25 cellular contexts compared by ENCODE assay signal in the genomic region with DNA sequence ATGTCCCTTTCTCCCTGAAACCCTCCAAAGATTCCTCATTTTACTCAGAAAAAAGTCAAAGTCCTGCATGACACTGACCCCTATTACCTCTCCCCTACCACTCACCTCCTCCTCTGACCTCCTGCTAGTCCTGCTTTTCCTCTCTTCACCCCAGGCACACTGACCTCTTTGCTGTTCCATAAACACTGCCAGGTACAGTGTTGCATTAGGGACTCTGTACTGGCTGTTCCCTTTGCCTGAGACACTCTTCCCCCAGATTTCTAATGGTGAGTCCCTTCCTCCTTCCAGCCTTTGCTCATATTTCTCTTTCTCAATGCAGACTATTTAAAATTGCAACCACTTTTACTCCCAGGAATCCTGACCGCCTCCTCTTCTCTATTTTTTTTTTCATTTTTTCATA. TPM values are rescaled to one million over a fixed set of nuclear protein-coding genes. Genes with fewer than 3 reads are reported as not detected.
DNase-seq lines count a peak whose midpoint lies in the region; ATAC-seq, FAIRE-seq and TF ChIP-seq lines count a peak whose summit lies in the region.
"Had no signal": no experiment of that assay in that cellular context is flagged by ENCODE, and none has a peak within 500 bp of the region (broad histone marks: within the 10 kb centered on the region; RNA-seq: fewer than 3 reads in every experiment).

No MANE protein-coding gene starts in this region.

- H3K14ac ChIP-seq in H1 (ENCODE audit: insufficient read length), result no peak overlapping the region

- no peaks in the 10 kb centered on the region for H3K9me3 ChIP-seq in HEK293 (ENCODE audit: control insufficient read depth, insufficient read depth, low read depth, low read length)
- no peaks in the 10 kb centered on the region for H3K9me3 ChIP-seq in H1 (ENCODE audit: insufficient read depth in 2 of 2, low read depth in 1 of 2, low read length in 1 of 2)
- no peaks in the 10 kb centered on the region for H3K9me3 ChIP-seq in upper lobe of right lung
- H3K9me3 ChIP-seq: BE2C, BLaER1, Caco-2 had no signal

- H2BK120ac ChIP-seq in H1 (replicated peaks; ENCODE audit: low read depth, low read length), result no peak overlapping the region

- peaks cover 2% of the 10 kb centered on the region; the same call in 1 of the 2 replicates for H3K4me1 Mint-ChIP-seq in WTC11
- peaks cover 0 to 6% (median 0%) of the 10 kb centered on the region in 4 donors for H3K4me1 Mint-ChIP-seq in naive thymus-derived CD8-positive, alpha-beta T cell

- no peak overlapping the region for H3K4ac ChIP-seq in H1 (replicated peaks; ENCODE audit: insufficient read length, low read depth, low read length)

- peak overlapping the region; percentile 15; the same call in 1 of the 2 replicates for H2AFZ ChIP-seq in H1 (ENCODE audit: low read length)

- 0 out of 2 replicates have a peak, but pooled peaks cover 7% of the 10 kb centered on the region for H3K9me3 Mint-ChIP-seq in WTC11
- H3K9me3 Mint-ChIP-seq in naive thymus-derived CD8-positive, alpha-beta T cell, result peaks cover 0 to 14% (median 6%) of the 10 kb centered on the region in 9 donors

- H2BK12ac ChIP-seq in H1 (ENCODE audit: low read depth, low read length), result no peak overlapping the region

- FAIRE-seq in H1 (lab: Jason Lieb, UNC), result no peak
- FAIRE-seq: A204.1, D721Med, GM12878, GM12892, GM18507 had no signal

- no peak for TF ChIP-seq POLR2A in H1 (IDR thresholded peaks at IDR 0.05; ENCODE audit: control extremely low read depth in 1 of 2, low read depth in 2 of 2, low read length in 2 of 2)

- no peak overlapping the region for H4K8ac ChIP-seq in H1 (ENCODE audit: extremely low read depth, insufficient read depth, low read length)

- ATAC-seq in upper lobe of right lung, result peak; percentile 75
- no peak for ATAC-seq in WTC11
- ATAC-seq in naive thymus-derived CD8-positive, alpha-beta T cell, result no peak
- no peak for ATAC-seq in GM21619 (IDR thresholded peaks at IDR 0.05; ENCODE audit: unreplicated experiment)
- ATAC-seq: CD8-positive, alpha-beta T cell; GM12878 had no signal

- intact Hi-C loops in upper lobe of right lung (cut with DNase I), result no loop called here

- H3K79me1 ChIP-seq in H1 (ENCODE audit: low read depth, low read length), result no peaks in the 10 kb centered on the region

- no peak overlapping the region for H3K56ac ChIP-seq in H1 (replicated peaks; ENCODE audit: insufficient read length, low read depth, low read length)

- H3K36me3 Mint-ChIP-seq in WTC11, result no peaks in the 10 kb centered on the region
- H3K36me3 Mint-ChIP-seq in naive thymus-derived CD8-positive, alpha-beta T cell, result peaks cover 0 to 10% (median 4%) of the 10 kb centered on the region in 3 donors
- H3K36me3 Mint-ChIP-seq: CD8-positive, alpha-beta T cell had no signal

- H3K27ac ChIP-seq in HEK293 (ENCODE audit: extremely low read depth, low read depth, low read length), result no peak overlapping the region
- H3K27ac ChIP-seq in H1 (ENCODE audit: low read depth, low read length), result no peak overlapping the region
- H3K27ac ChIP-seq in upper lobe of right lung, result no peak overlapping the region
- no peak overlapping the region for H3K27ac ChIP-seq in RWPE1
- H3K27ac ChIP-seq: BLaER1 had no signal

- POLR2A ChIA-PET in HEK293 (lab: Yijun Ruan, JAX) (no interaction called here), H1 (lab: Charles Lee; ENCODE audit: partially characterized antibody) (no interaction called here), RWPE1 (lab: Yijun Ruan, JAX; ENCODE audit: low non-redundant PET) (no interaction called here), WTC11 (lab: Charles Lee) (no interaction called here)
- POLR2A ChIA-PET in naive thymus-derived CD8-positive, alpha-beta T cell (lab: Charles Lee), result no interaction called here

- no peak for TF ChIP-seq EP300 in H1 (IDR thresholded peaks at IDR 0.05; ENCODE audit: borderline replicate concordance in 1 of 2, low read depth in 2 of 2, low read length in 2 of 2)

- no peak overlapping the region for H3K27ac Mint-ChIP-seq in WTC11
- no peak overlapping the region for H3K27ac Mint-ChIP-seq in naive thymus-derived CD8-positive, alpha-beta T cell
- H3K27ac Mint-ChIP-seq: CD4-positive, alpha-beta T cell; CD8-positive, alpha-beta T cell had no signal

- no peak overlapping the region for H3K18ac ChIP-seq in H1 (ENCODE audit: extremely low read depth, low read length)

- no peak overlapping the region for H3K4me3 Mint-ChIP-seq in WTC11
- H3K4me3 Mint-ChIP-seq in naive thymus-derived CD8-positive, alpha-beta T cell, result no peak overlapping the region
- H3K4me3 Mint-ChIP-seq: CD4-positive, alpha-beta T cell; CD8-positive, alpha-beta T cell had no signal

- no peak overlapping the region for H3K23ac ChIP-seq in H1 (ENCODE audit: insufficient read length)

- no peak overlapping the region for H3K4me3 ChIP-seq in HEK293 (ENCODE audit: low read depth, low read length)
- H3K4me3 ChIP-seq in H1 (ENCODE audit: extremely low read depth in 1 of 4, insufficient read depth in 2 of 4, low read depth in 3 of 4, low read length in 4 of 4), result no peak overlapping the region
- H3K4me3 ChIP-seq in upper lobe of right lung, result no peak overlapping the region
- H3K4me3 ChIP-seq: BLaER1, GM12878 had no signal

- 69% methylated on average over 1 of the region's 1 CpG; no CpG with 5 or more reads in 1 of the 2 experiments for WGBS in H1 (ENCODE audit: extremely low coverage in 1 of 2, insufficient coverage in 1 of 2, insufficient read length in 1 of 2, insufficient replicate concordance in 2 of 2, low coverage in 1 of 2, low lambda C conversion rate in 2 of 2, missing lambda C conversion rate in 1 of 2), 2 experiments

- H4K5ac ChIP-seq in H1 (ENCODE audit: insufficient read length, low read depth, low read length), result no peak overlapping the region

- TF ChIP-seq RAD21 in H1 (IDR thresholded peaks at IDR 0.05 in 1 of 2, conservative IDR thresholded peaks at IDR 0.05 in 1 of 2; ENCODE audit: low read depth in 2 of 2, low read length in 2 of 2), result no peak

- DNase-seq in ELF-1 (ENCODE audit: low read depth, low spot score) (peak; percentile 18), H1 (ENCODE audit: low read depth in 1 of 2, low spot score in 2 of 2) (no peak), upper lobe of right lung (no peak), RWPE1 (ENCODE audit: low spot score) (no peak), WTC11 (ENCODE audit: low spot score) (no peak)
- DNase-seq in naive thymus-derived CD8-positive, alpha-beta T cell, result no peak
- DNase-seq: 8988T; ACHN; BE2C; C1 segment of cervical spinal cord; Caco-2; Calu3; CD4-positive, alpha-beta T cell; CD8-positive, alpha-beta T cell; DMS79 treated with DMSO at 0.1 percent for 48 hours; GDM1 had no signal

- 0 out of 2 replicates have a peak overlapping the region, but pooled peaks have one; percentile 53 for H2BK15ac ChIP-seq in H1 (ENCODE audit: low read length)

- no peak overlapping the region for H2AK5ac ChIP-seq in H1 (ENCODE audit: low read depth, low read length)

- H3K23me2 ChIP-seq in H1 (ENCODE audit: low read depth, low read length), result no peaks in the 10 kb centered on the region; the same call in 1 of the 2 replicates

- H4K91ac ChIP-seq in H1 (replicated peaks; ENCODE audit: insufficient read length, low read length), result no peak overlapping the region

- no peak overlapping the region for H3K9ac ChIP-seq in H1 (replicated peaks in 1 of 4; ENCODE audit: extremely low read depth in 1 of 4, low read depth in 3 of 4, low read length in 3 of 4)
- H3K9ac ChIP-seq: BLaER1 had no signal

- no peaks in the 10 kb centered on the region for H4K20me1 ChIP-seq in H1 (replicated peaks in 1 of 2; ENCODE audit: control insufficient read depth in 1 of 2, insufficient read depth in 2 of 2, low read length in 2 of 2)
- H4K20me1 ChIP-seq: BLaER1 had no signal

- CTCF ChIA-PET in HEK293 (lab: Yijun Ruan, JAX), result no interaction called here
- CTCF ChIA-PET in H1 (lab: Charles Lee; ENCODE audit: partially characterized antibody), result no interaction called here
- CTCF ChIA-PET in RWPE1 (lab: Yijun Ruan, JAX), result no interaction called here
- CTCF ChIA-PET in WTC11 (lab: Charles Lee), result no interaction called here

- no peaks in the 10 kb centered on the region for H3K27me3 Mint-ChIP-seq in WTC11 (ENCODE audit: low read depth)
- peaks cover 0 to 16% (median 0%) of the 10 kb centered on the region in 5 donors for H3K27me3 Mint-ChIP-seq in naive thymus-derived CD8-positive, alpha-beta T cell
- H3K27me3 Mint-ChIP-seq: CD4-positive, alpha-beta T cell had no signal

- H3K27me3 ChIP-seq in H1 (replicated peaks in 1 of 4; ENCODE audit: control insufficient read depth in 3 of 4, extremely low read depth in 1 of 4, insufficient read depth in 3 of 4, low read length in 3 of 4) (no peaks in the 10 kb centered on the region), upper lobe of right lung (no peaks in the 10 kb centered on the region)
- H3K27me3 ChIP-seq: BE2C, BLaER1 had no signal

- no peak overlapping the region for H3K4me2 ChIP-seq in H1 (ENCODE audit: insufficient read depth in 1 of 2, low read depth in 2 of 2, low read length in 2 of 2)
- H3K4me2 ChIP-seq: BLaER1 had no signal

- H2BK20ac ChIP-seq in H1 (ENCODE audit: low read length), result 0 out of 2 replicates have a peak overlapping the region, but pooled peaks have one; percentile 41

- H3K79me2 ChIP-seq in H1 (ENCODE audit: control insufficient read depth in 1 of 2, insufficient read depth in 2 of 2, low read length in 2 of 2), result no peaks in the 10 kb centered on the region

- H3K4me1 ChIP-seq in HEK293 (ENCODE audit: control insufficient read depth, insufficient read depth, low read length) (no peaks in the 10 kb centered on the region), H1 (replicated peaks in 1 of 4; ENCODE audit: control insufficient read depth in 3 of 4, insufficient read depth in 4 of 4, low read length in 3 of 4) (peaks cover 0 to 4% (median 0%) of the 10 kb centered on the region in 4 experiments; a peak in 3 of 7 replicates), upper lobe of right lung (no peaks in the 10 kb centered on the region)
- H3K4me1 ChIP-seq: BE2C, Caco-2 had no signal

- TF ChIP-seq CTCF in HEK293 (tag by site-specific recombination; IDR thresholded peaks at IDR 0.05), result no peak
- no peak for TF ChIP-seq CTCF in H1 (IDR thresholded peaks at IDR 0.05; ENCODE audit: control extremely low read depth in 1 of 3, insufficient read depth in 1 of 3, low read depth in 1 of 3, low read length in 3 of 3)
- no peak for TF ChIP-seq CTCF in upper lobe of right lung (IDR thresholded peaks at IDR 0.05)
- TF ChIP-seq CTCF in RWPE1 (conservative IDR thresholded peaks at IDR 0.05; ENCODE audit: low read depth), result no peak
- no peak for TF ChIP-seq CTCF in WTC11 (IDR thresholded peaks at IDR 0.05)

- H2BK5ac ChIP-seq in H1 (ENCODE audit: low read depth, low read length), result no peak overlapping the region

- H3K36me3 ChIP-seq in HEK293 (ENCODE audit: control insufficient read depth in 2 of 2, insufficient read depth in 1 of 2, low read length in 2 of 2), result no peaks in the 10 kb centered on the region
- H3K36me3 ChIP-seq in H1 (ENCODE audit: control insufficient read depth in 2 of 4, insufficient read depth in 4 of 4, low read length in 3 of 4), result no peaks in the 10 kb centered on the region
- no peaks in the 10 kb centered on the region for H3K36me3 ChIP-seq in upper lobe of right lung
- H3K36me3 ChIP-seq: BE2C, BLaER1 had no signal

RNA-seq across cellular contexts. Expression of a gene that starts 36.3 kb away (rescaled TPM):
- total RNA-seq in H1 (2021; fragmentation: NEBNext Ultra II Directional; extraction: Animal tissue kit (Norgen Biotek cat#: 25700)), result 52.7 and 57.6 TPM in 2 replicates
- 63.0 and 70.6 TPM in 2 replicates for polyA plus RNA-seq in H1 (2011; rRNA removed)
- 57.8 TPM for polyA plus RNA-seq in H1 (2011; cell fraction: cytosol; rRNA removed)
- 27.3 TPM for polyA plus RNA-seq in H1 (2011; cell fraction: nucleus; rRNA removed)
- polyA plus RNA-seq in H1 (2012, experiment 1 of 2), result 23.4 to 32.2 TPM (median 26.8 TPM) in 4 replicates
- 33.8 TPM for polyA plus RNA-seq in H1 (2012, experiment 2 of 2)
- 28.1 TPM for polyA plus RNA-seq in H1 (2013, experiment 1 of 2)
- 32.1 TPM for polyA plus RNA-seq in H1 (2013, experiment 2 of 2)
- polyA minus RNA-seq in H1 (2011; rRNA and poly(A)+ RNA removed), result 17.9 and 23.6 TPM in 2 replicates
- polyA minus RNA-seq in H1 (2011; cell fraction: cytosol; rRNA and poly(A)+ RNA removed), result 25.1 TPM
- polyA minus RNA-seq in H1 (2011; cell fraction: nucleus; rRNA and poly(A)+ RNA removed), result 38.0 TPM
- total RNA-seq in upper lobe of right lung (45.9 TPM), WTC11 (2021) (53.8 to 62.8 TPM (median 54.9 TPM) in 3 replicates)
- total RNA-seq in naive thymus-derived CD8-positive, alpha-beta T cell, result 10 to 100 TPM; 14.0 to 14.5 TPM
- polyA plus RNA-seq in naive thymus-derived CD8-positive, alpha-beta T cell, result 10 to 100 TPM; 12.5 to 19.6 (median 12.7) TPM
- total RNA-seq: G401 had no signal
